In genomic region chr19:34317311-34317927, GRCh38 we compare ENCODE assay signal across 1 cellular context.
TF ChIP-seq lines count a peak whose summit lies in the region.

No MANE protein-coding gene starts in this region.

TF ChIP-seq in K562, 482 proteins besides CTCF, POLR2A, EP300 and RAD21 (continued from another document):
- TF ChIP-seq CHAMP1 (IDR thresholded peaks at IDR 0.05) (no peak), ZNF121 (CRISPR knock-in tag; conservative IDR thresholded peaks at IDR 0.05) (no peak), SMARCA4 (IDR thresholded peaks at IDR 0.05) (peak; percentile 24; the same call in 1 of the 2 replicates), SRF (CRISPR knock-in tag; IDR thresholded peaks at IDR 0.05) (peak in 1 of 2 experiments; percentile 29; a peak in 1 of 4 replicates), USF2 (CRISPR knock-in tag; IDR thresholded peaks at IDR 0.05) (peak; percentile 81), JUND (IDR thresholded peaks at IDR 0.05; ENCODE audit: borderline replicate concordance, low read depth, low read length) (peak; percentile 82), JUND (tag; IDR thresholded peaks at IDR 0.05; ENCODE audit: borderline replicate concordance, low read depth, low read length) (peak; percentile 88; the same call in 2 of the 3 replicates), C11orf30 (IDR thresholded peaks at IDR 0.05; ENCODE audit: low read depth) (0 out of 2 replicates have a peak, but pooled peaks have one; percentile 24), CXXC5 (CRISPR knock-in tag; IDR thresholded peaks at IDR 0.05) (peak; percentile 35; the same call in 1 of the 2 replicates), CTBP1 (IDR thresholded peaks at IDR 0.05; ENCODE audit: borderline replicate concordance) (0 out of 2 replicates have a peak, but pooled peaks have one; percentile 19), ZNF830 (CRISPR knock-in tag; IDR thresholded peaks at IDR 0.05) (no peak), ZNF584 (CRISPR knock-in tag; IDR thresholded peaks at IDR 0.05; ENCODE audit: low read depth) (0 out of 2 replicates have a peak, but pooled peaks have one; percentile 13), ZBTB33 (CRISPR knock-in tag; IDR thresholded peaks at IDR 0.05) (0 out of 2 replicates have a peak, but pooled peaks have one; percentile 10), ARID1B (IDR thresholded peaks at IDR 0.05) (0 out of 2 replicates have a peak, but pooled peaks have one; percentile 18), MAFK (IDR thresholded peaks at IDR 0.05; ENCODE audit: low read length) (0 out of 2 replicates have a peak, but pooled peaks have one; percentile 5), ZNF707 (CRISPR knock-in tag; conservative IDR thresholded peaks at IDR 0.05) (no peak), JUN (IDR thresholded peaks at IDR 0.05; ENCODE audit: borderline replicate concordance, low read depth, low read length) (peak; percentile 77; the same call in 1 of the 2 replicates), JUN (CRISPR knock-in tag; IDR thresholded peaks at IDR 0.05; ENCODE audit: borderline replicate concordance) (no peak), SOX6 (IDR thresholded peaks at IDR 0.05) (peak; percentile 28; the same call in 1 of the 2 replicates), STAT6 (CRISPR knock-in tag; IDR thresholded peaks at IDR 0.05) (no peak), FOXK2 (conservative IDR thresholded peaks at IDR 0.05 in 1 of 2, IDR thresholded peaks at IDR 0.05 in 1 of 2; ENCODE audit: low read depth in 2 of 2) (peak; percentile 44 to 57; a peak in 2 of 4 replicates), HOXB6 (CRISPR knock-in tag; IDR thresholded peaks at IDR 0.05; ENCODE audit: borderline replicate concordance) (no peak), L3MBTL2 (IDR thresholded peaks at IDR 0.05) (peak; percentile 35; the same call in 1 of the 2 replicates), RAD51 (IDR thresholded peaks at IDR 0.05; ENCODE audit: borderline replicate concordance, low read depth) (peak; percentile 73), USF1 (CRISPR knock-in tag; IDR thresholded peaks at IDR 0.05) (peak; percentile 86), ATF7 (IDR thresholded peaks at IDR 0.05) (peak; percentile 95), ATF3 (IDR thresholded peaks at IDR 0.05) (peak; percentile 95), ATF3 (CRISPR knock-in tag; conservative IDR thresholded peaks at IDR 0.05) (no peak), TOE1 (IDR thresholded peaks at IDR 0.05; ENCODE audit: borderline replicate concordance) (0 out of 2 replicates have a peak, but pooled peaks have one; percentile 32), TOE1 (CRISPR knock-in tag; IDR thresholded peaks at IDR 0.05; ENCODE audit: borderline replicate concordance, low read depth) (no peak), MNT (conservative IDR thresholded peaks at IDR 0.05) (0 out of 4 replicates have a peak, but pooled peaks of 1 of the 2 experiments have one; percentile 25)
